Comparison of ENCODE assay signal across 28 cellular contexts in genomic region chr20:35040646-35041045, GRCh38. TPM values are rescaled to one million over a fixed set of nuclear protein-coding genes. Genes with fewer than 3 reads are reported as not detected.
DNase-seq lines count a peak whose midpoint lies in the region; ATAC-seq and TF ChIP-seq lines count a peak whose summit lies in the region.
"Had no signal": no experiment of that assay in that cellular context is flagged by ENCODE, and none has a peak within 500 bp of the region (broad histone marks: within the 10 kb centered on the region; RNA-seq: fewer than 3 reads in every experiment).

No MANE protein-coding gene starts in this region.

- peaks cover 38% of the 10 kb centered on the region for H3K4me1 ChIP-seq in body of pancreas
- H3K4me1 ChIP-seq: neural progenitor cell, right atrium auricular region, tibial artery had no signal

- peak overlapping the region; percentile 36 to 83 (median 78) for H3K27ac ChIP-seq in body of pancreas
- H3K27ac ChIP-seq: epithelial cell of prostate, neural progenitor cell, right atrium auricular region, tibial artery had no signal

- peaks cover 6% of the 10 kb centered on the region for H3K4me1 Mint-ChIP-seq in activated CD4-positive, alpha-beta T cell treated with anti-CD3 and anti-CD28 coated beads for 36 hours
- peaks cover 8% of the 10 kb centered on the region for H3K4me1 Mint-ChIP-seq in nephron progenitor cell
- H3K4me1 Mint-ChIP-seq in type B pancreatic cell (ENCODE audit: unreplicated experiment), result peaks cover 9% of the 10 kb centered on the region
- H3K4me1 Mint-ChIP-seq: CD14-positive monocyte, neural progenitor cell had no signal

- no peak for DNase-seq in activated CD4-positive, alpha-beta T cell treated with anti-CD3 and anti-CD28 coated beads for 36 hours
- DNase-seq in activated CD4-positive, alpha-beta T cell treated with anti-CD3 and anti-CD28 coated beads, Interleukin-2, amount 50 U/mL, for 4 hours, result no peak
- DNase-seq in body of pancreas (no peak), nephron progenitor cell (peak; percentile 6), type B pancreatic cell (ENCODE audit: extremely low spot score, unreplicated experiment) (no peak), NCI-H2171 (lab: John Stamatoyannopoulos, UW) (no peak), SIG-M5 (lab: John Stamatoyannopoulos, UW) (no peak), NCI-H526 treated with DMSO at 0.1 percent for 48 hours (lab: John Stamatoyannopoulos, UW) (no peak)
- DNase-seq: 8988T; activated CD4-positive, CD25-positive, alpha-beta regulatory T cell treated with anti-CD3 and anti-CD28 coated beads, Interleukin-2, amount 50 U/mL, for 72 hours; activated CD8-positive, alpha-beta memory T cell treated with anti-CD3 and anti-CD28 coated beads, Interleukin-2, amount 50 U/mL, for 48 hours; activated CD8-positive, alpha-beta T cell treated with anti-CD3 and anti-CD28 coated beads for 36 hours; effector CD8-positive, alpha-beta T cell; hypothalamus; KBM-7; NCI-H1105; NCI-H1930; NCI-H510A treated with DMSO at 0.1 percent for 48 hours; PC-3; stimulated activated CD4-positive, alpha-beta T cell treated with anti-CD3 and anti-CD28 coated beads, Interleukin-1b, Interleukin-23, amount 100 ng/mL, for 48 hours; stimulated activated naive CD8-positive, alpha-beta T cell treated with anti-CD3 and anti-CD28 coated beads, Interleukin-15, amount 100 ng/mL, for 72 hours; tibial artery had no signal

- H3K9me3 Mint-ChIP-seq in activated CD4-positive, alpha-beta T cell treated with anti-CD3 and anti-CD28 coated beads for 36 hours (ENCODE audit: low read depth), result no peaks in the 10 kb centered on the region
- H3K9me3 Mint-ChIP-seq in nephron progenitor cell (no peaks in the 10 kb centered on the region), type B pancreatic cell (no peaks in the 10 kb centered on the region)
- H3K9me3 Mint-ChIP-seq: activated CD8-positive, alpha-beta T cell treated with anti-CD3 and anti-CD28 coated beads for 36 hours; activated naive CD4-positive, alpha-beta T cell treated with anti-CD3 and anti-CD28 coated beads, Interleukin-2, amount 50 U/mL, for 72 hours; activated T-helper 2 cell treated with anti-CD3 and anti-CD28 coated beads, Interferon-gamma antibody, Interleukin-2, Interleukin-4, amounts not matched to agents 10 μg/mL and 5 μg/mL and 100 μg/mL, durations not matched to agents 14 hours and 24 hours and 36 hours; CD14-positive monocyte; neural progenitor cell; stimulated activated naive CD8-positive, alpha-beta T cell treated with anti-CD3 and anti-CD28 coated beads, Interleukin-15, amount 100 ng/mL, for 72 hours had no signal

- H3K27me3 ChIP-seq in body of pancreas, result no peaks in the 10 kb centered on the region
- H3K27me3 ChIP-seq: neural progenitor cell, right atrium auricular region, tibial artery had no signal

- H3K9me3 ChIP-seq in body of pancreas, result no peaks in the 10 kb centered on the region
- H3K9me3 ChIP-seq: right atrium auricular region, tibial artery had no signal

- POLR2A ChIA-PET in activated CD4-positive, alpha-beta T cell treated with anti-CD3 and anti-CD28 coated beads for 36 hours (lab: Charles Lee), result interaction anchor here (0.7 kb wide), 1 partner anchor 10 kb away, joined by 4 read pairs; no protein-coding TSS in a partner anchor

- H3K27ac Mint-ChIP-seq in activated CD4-positive, alpha-beta T cell treated with anti-CD3 and anti-CD28 coated beads for 36 hours, result peak overlapping the region; percentile 42
- H3K27ac Mint-ChIP-seq in nephron progenitor cell (peak overlapping the region; percentile 92), type B pancreatic cell (peak overlapping the region; percentile 33)
- H3K27ac Mint-ChIP-seq: activated T-helper 2 cell treated with anti-CD3 and anti-CD28 coated beads, Interferon-gamma antibody, Interleukin-2, Interleukin-4, amounts not matched to agents 10 μg/mL and 5 μg/mL and 100 μg/mL, durations not matched to agents 14 hours and 24 hours and 36 hours; neural progenitor cell had no signal

- H3K4me3 Mint-ChIP-seq in activated CD4-positive, alpha-beta T cell treated with anti-CD3 and anti-CD28 coated beads for 36 hours, result no peak overlapping the region
- H3K4me3 Mint-ChIP-seq in nephron progenitor cell (no peak overlapping the region), type B pancreatic cell (no peak overlapping the region)
- H3K4me3 Mint-ChIP-seq: activated CD8-positive, alpha-beta T cell treated with anti-CD3 and anti-CD28 coated beads for 36 hours; CD14-positive monocyte; neural progenitor cell; stimulated activated naive CD8-positive, alpha-beta T cell treated with anti-CD3 and anti-CD28 coated beads, Interleukin-15, amount 100 ng/mL, for 72 hours had no signal

- no peak for TF ChIP-seq POLR2A in body of pancreas (IDR thresholded peaks at IDR 0.05)

- TF ChIP-seq CTCF in body of pancreas (IDR thresholded peaks at IDR 0.05), result no peak
- no peak for TF ChIP-seq CTCF in nephron progenitor cell (IDR thresholded peaks at IDR 0.05)
- TF ChIP-seq CTCF in type B pancreatic cell (conservative IDR thresholded peaks at IDR 0.05), result no peak

- CTCF ChIA-PET in activated CD4-positive, alpha-beta T cell treated with anti-CD3 and anti-CD28 coated beads for 36 hours (lab: Charles Lee), result interaction anchor here (0.6 to 0.7 kb wide), 3 partner anchors 47 to 1897 kb away, joined by 3 read pairs; no protein-coding TSS in a partner anchor

- H3K36me3 Mint-ChIP-seq in activated CD4-positive, alpha-beta T cell treated with anti-CD3 and anti-CD28 coated beads for 36 hours (ENCODE audit: low read depth), result peaks cover 19% of the 10 kb centered on the region
- H3K36me3 Mint-ChIP-seq in nephron progenitor cell (ENCODE audit: low read depth), result peaks cover 69% of the 10 kb centered on the region
- peaks cover 45% of the 10 kb centered on the region for H3K36me3 Mint-ChIP-seq in type B pancreatic cell
- H3K36me3 Mint-ChIP-seq: activated naive CD4-positive, alpha-beta T cell treated with anti-CD3 and anti-CD28 coated beads, Interleukin-2, amount 50 U/mL, for 72 hours had no signal

- intact Hi-C loops in activated CD4-positive, alpha-beta T cell treated with anti-CD3 and anti-CD28 coated beads for 36 hours (cut with DNase I, micrococcal nuclease), result no loop called here
- intact Hi-C loops in body of pancreas (cut with DNase I), result no loop called here

- H3K4me3 ChIP-seq in body of pancreas, result no peak overlapping the region
- H3K4me3 ChIP-seq: neural progenitor cell, right atrium auricular region, tibial artery had no signal

- no peak for ATAC-seq in activated CD4-positive, alpha-beta T cell treated with anti-CD3 and anti-CD28 coated beads for 36 hours
- ATAC-seq in body of pancreas, result no peak
- ATAC-seq: activated CD8-positive, alpha-beta T cell treated with anti-CD3 and anti-CD28 coated beads for 36 hours; activated naive CD4-positive, alpha-beta T cell treated with anti-CD3 and anti-CD28 coated beads, Interleukin-2, amount 50 U/mL, for 72 hours; PC-3; stimulated activated naive CD8-positive, alpha-beta T cell treated with anti-CD3 and anti-CD28 coated beads, Interleukin-15, amount 100 ng/mL, for 72 hours had no signal

- 90 to 91% methylated on average over 6 of the region's 6 CpGs for WGBS in body of pancreas, 2 donors

- H3K36me3 ChIP-seq in body of pancreas (replicated peaks in 1 of 2; ENCODE audit: insufficient read depth in 1 of 2, low read depth in 2 of 2), result peaks cover 0 to 7% of the 10 kb centered on the region in 2 donors

- H3K27me3 Mint-ChIP-seq in activated CD4-positive, alpha-beta T cell treated with anti-CD3 and anti-CD28 coated beads for 36 hours, result no peaks in the 10 kb centered on the region
- no peaks in the 10 kb centered on the region for H3K27me3 Mint-ChIP-seq in nephron progenitor cell (ENCODE audit: low read depth, poor library complexity)
- no peaks in the 10 kb centered on the region for H3K27me3 Mint-ChIP-seq in type B pancreatic cell
- H3K27me3 Mint-ChIP-seq: activated CD8-positive, alpha-beta T cell treated with anti-CD3 and anti-CD28 coated beads for 36 hours; stimulated activated naive CD8-positive, alpha-beta T cell treated with anti-CD3 and anti-CD28 coated beads, Interleukin-15, amount 100 ng/mL, for 72 hours had no signal

RNA-seq across cellular contexts. Expression of gene TRPC4AP, which starts 52.0 kb away (rescaled TPM):
- 10 to 100 TPM; 36.0 to 39.6 TPM for total RNA-seq in activated CD4-positive, alpha-beta T cell treated with anti-CD3 and anti-CD28 coated beads for 36 hours
- 10 to 100 TPM; 44.1 to 57.4 TPM for total RNA-seq in body of pancreas
- 102 TPM in 2 replicates for total RNA-seq in type B pancreatic cell (ENCODE audit: low replicate concordance)

Comparison
In these comparisons a context has a peak if more than half of its experiments do, and no peak if none do; other contexts are left out.
1. H3K27ac Mint-ChIP-seq: peak in every context shown above with its lines; median percentile 92 in nephron progenitor cell; 42 in activated CD4-positive, alpha-beta T cell treated with anti-CD3 and anti-CD28 coated beads for 36 hours; 33 in type B pancreatic cell.